1 cellular context compared by ENCODE assay signal in the genomic region with DNA sequence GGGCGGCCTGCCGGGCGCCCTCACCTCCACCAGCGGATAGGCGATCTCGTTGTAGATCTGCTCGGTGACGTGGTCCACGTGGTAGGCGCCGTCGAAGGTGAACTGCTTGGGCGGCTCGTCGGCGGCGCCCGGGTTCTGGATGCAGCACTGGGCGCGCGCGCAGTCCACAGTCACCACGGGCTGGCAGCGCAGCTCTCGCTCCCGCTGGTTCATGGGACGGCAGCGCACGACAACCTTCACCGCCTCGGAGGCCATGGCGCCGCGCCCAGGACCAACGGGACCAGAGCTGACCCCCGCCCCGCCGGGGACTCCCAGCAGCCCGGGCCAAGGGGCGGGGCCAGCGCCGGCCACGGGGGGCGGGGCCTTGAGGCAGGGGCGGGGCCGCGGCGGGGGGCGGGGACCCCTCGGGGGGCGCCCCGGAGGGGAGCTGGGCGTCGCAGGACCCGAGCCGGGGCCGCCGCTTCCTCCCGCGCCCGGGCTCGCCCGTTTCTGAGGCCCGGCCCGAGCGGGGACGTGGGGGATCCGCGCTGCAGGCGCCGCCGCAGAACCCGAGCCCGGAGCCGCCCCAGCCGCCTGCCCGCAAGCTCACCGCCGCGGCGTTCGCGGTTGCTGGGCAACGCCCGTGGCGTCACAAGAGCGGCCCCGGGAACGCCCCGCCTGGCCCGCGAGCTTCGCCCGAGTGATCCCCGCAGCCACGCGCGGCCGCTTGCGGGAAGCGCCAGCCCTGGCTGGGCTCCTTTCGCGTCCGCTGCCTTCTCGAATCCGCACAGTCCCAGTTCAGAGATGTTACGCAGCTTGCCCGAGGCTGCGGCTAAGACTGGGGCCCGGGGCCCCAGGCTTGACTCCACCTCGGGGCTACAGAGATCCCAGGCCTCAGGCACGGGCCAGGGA.
A peak's percentile ranks its signal among the peaks of the same experiment; 100 is the strongest.
TF ChIP-seq lines count a peak whose summit lies in the region.

TSS of gene KIF17 (minus strand) at position 556 of the 891 bp plus-strand sequence. CDS start at position 255, 301 bp downstream.

TF ChIP-seq in HepG2, 621 proteins besides CTCF, POLR2A, EP300 and RAD21 (continued from another document and continues in another):
- TF ChIP-seq, protein P1, sequence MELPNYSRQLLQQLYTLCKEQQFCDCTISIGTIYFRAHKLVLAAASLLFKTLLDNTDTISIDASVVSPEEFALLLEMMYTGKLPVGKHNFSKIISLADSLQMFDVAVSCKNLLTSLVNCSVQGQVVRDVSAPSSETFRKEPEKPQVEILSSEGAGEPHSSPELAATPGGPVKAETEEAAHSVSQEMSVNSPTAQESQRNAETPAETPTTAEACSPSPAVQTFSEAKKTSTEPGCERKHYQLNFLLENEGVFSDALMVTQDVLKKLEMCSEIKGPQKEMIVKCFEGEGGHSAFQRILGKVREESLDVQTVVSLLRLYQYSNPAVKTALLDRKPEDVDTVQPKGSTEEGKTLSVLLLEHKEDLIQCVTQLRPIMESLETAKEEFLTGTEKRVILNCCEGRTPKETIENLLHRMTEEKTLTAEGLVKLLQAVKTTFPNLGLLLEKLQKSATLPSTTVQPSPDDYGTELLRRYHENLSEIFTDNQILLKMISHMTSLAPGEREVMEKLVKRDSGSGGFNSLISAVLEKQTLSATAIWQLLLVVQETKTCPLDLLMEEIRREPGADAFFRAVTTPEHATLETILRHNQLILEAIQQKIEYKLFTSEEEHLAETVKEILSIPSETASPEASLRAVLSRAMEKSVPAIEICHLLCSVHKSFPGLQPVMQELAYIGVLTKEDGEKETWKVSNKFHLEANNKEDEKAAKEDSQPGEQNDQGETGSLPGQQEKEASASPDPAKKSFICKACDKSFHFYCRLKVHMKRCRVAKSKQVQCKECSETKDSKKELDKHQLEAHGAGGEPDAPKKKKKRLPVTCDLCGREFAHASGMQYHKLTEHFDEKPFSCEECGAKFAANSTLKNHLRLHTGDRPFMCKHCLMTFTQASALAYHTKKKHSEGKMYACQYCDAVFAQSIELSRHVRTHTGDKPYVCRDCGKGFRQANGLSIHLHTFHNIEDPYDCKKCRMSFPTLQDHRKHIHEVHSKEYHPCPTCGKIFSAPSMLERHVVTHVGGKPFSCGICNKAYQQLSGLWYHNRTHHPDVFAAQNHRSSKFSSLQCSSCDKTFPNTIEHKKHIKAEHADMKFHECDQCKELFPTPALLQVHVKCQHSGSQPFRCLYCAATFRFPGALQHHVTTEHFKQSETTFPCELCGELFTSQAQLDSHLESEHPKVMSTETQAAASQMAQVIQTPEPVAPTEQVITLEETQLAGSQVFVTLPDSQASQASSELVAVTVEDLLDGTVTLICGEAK (IDR thresholded peaks at IDR 0.05), result no peak
- TF ChIP-seq, protein P1 (CRISPR knock-in tag; IDR thresholded peaks at IDR 0.05), result no peak
- TF ChIP-seq ZNF263 (CRISPR knock-in tag; IDR thresholded peaks at IDR 0.05), result 0 out of 2 replicates have a peak, but pooled peaks have one; percentile 15
- no peak for TF ChIP-seq SKI (IDR thresholded peaks at IDR 0.05; ENCODE audit: partially characterized antibody)
- TF ChIP-seq ZNF607 (CRISPR knock-in tag; IDR thresholded peaks at IDR 0.05; ENCODE audit: borderline replicate concordance), result no peak
- TF ChIP-seq RFX1 (IDR thresholded peaks at IDR 0.05), result peak; percentile 62
- no peak for TF ChIP-seq POLR2G (IDR thresholded peaks at IDR 0.05; ENCODE audit: low read depth, low read length)
- TF ChIP-seq ZNF644 (CRISPR knock-in tag; IDR thresholded peaks at IDR 0.05; ENCODE audit: low read depth), result peak; percentile 55; the same call in 1 of the 2 replicates
- peak; percentile 70 for TF ChIP-seq SAP130 (CRISPR knock-in tag; IDR thresholded peaks at IDR 0.05; ENCODE audit: low read depth)
- no peak for TF ChIP-seq XRCC5 (optimal IDR thresholded peaks at IDR 0.05; ENCODE audit: low read length)
- TF ChIP-seq, protein P2, sequence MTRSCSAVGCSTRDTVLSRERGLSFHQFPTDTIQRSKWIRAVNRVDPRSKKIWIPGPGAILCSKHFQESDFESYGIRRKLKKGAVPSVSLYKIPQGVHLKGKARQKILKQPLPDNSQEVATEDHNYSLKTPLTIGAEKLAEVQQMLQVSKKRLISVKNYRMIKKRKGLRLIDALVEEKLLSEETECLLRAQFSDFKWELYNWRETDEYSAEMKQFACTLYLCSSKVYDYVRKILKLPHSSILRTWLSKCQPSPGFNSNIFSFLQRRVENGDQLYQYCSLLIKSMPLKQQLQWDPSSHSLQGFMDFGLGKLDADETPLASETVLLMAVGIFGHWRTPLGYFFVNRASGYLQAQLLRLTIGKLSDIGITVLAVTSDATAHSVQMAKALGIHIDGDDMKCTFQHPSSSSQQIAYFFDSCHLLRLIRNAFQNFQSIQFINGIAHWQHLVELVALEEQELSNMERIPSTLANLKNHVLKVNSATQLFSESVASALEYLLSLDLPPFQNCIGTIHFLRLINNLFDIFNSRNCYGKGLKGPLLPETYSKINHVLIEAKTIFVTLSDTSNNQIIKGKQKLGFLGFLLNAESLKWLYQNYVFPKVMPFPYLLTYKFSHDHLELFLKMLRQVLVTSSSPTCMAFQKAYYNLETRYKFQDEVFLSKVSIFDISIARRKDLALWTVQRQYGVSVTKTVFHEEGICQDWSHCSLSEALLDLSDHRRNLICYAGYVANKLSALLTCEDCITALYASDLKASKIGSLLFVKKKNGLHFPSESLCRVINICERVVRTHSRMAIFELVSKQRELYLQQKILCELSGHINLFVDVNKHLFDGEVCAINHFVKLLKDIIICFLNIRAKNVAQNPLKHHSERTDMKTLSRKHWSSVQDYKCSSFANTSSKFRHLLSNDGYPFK (CRISPR knock-in tag; IDR thresholded peaks at IDR 0.05; ENCODE audit: borderline replicate concordance), result no peak
- no peak for TF ChIP-seq ONECUT2 (CRISPR knock-in tag; IDR thresholded peaks at IDR 0.05)
- peak; percentile 66; the same call in 1 of the 2 replicates for TF ChIP-seq EHMT2 (IDR thresholded peaks at IDR 0.05; ENCODE audit: borderline replicate concordance, low read depth, low read length)
- TF ChIP-seq ZNF777 (CRISPR knock-in tag; IDR thresholded peaks at IDR 0.05), result peak; percentile 79
- TF ChIP-seq ZNF646 (CRISPR knock-in tag; IDR thresholded peaks at IDR 0.05), result no peak
- TF ChIP-seq, protein P3, sequence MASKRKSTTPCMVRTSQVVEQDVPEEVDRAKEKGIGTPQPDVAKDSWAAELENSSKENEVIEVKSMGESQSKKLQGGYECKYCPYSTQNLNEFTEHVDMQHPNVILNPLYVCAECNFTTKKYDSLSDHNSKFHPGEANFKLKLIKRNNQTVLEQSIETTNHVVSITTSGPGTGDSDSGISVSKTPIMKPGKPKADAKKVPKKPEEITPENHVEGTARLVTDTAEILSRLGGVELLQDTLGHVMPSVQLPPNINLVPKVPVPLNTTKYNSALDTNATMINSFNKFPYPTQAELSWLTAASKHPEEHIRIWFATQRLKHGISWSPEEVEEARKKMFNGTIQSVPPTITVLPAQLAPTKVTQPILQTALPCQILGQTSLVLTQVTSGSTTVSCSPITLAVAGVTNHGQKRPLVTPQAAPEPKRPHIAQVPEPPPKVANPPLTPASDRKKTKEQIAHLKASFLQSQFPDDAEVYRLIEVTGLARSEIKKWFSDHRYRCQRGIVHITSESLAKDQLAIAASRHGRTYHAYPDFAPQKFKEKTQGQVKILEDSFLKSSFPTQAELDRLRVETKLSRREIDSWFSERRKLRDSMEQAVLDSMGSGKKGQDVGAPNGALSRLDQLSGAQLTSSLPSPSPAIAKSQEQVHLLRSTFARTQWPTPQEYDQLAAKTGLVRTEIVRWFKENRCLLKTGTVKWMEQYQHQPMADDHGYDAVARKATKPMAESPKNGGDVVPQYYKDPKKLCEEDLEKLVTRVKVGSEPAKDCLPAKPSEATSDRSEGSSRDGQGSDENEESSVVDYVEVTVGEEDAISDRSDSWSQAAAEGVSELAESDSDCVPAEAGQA (IDR thresholded peaks at IDR 0.05; ENCODE audit: low read depth), result no peak
- TF ChIP-seq, protein P3 (CRISPR knock-in tag; IDR thresholded peaks at IDR 0.05; ENCODE audit: borderline replicate concordance), result no peak
